4 cellular contexts compared by ENCODE assay signal in the genomic region with DNA sequence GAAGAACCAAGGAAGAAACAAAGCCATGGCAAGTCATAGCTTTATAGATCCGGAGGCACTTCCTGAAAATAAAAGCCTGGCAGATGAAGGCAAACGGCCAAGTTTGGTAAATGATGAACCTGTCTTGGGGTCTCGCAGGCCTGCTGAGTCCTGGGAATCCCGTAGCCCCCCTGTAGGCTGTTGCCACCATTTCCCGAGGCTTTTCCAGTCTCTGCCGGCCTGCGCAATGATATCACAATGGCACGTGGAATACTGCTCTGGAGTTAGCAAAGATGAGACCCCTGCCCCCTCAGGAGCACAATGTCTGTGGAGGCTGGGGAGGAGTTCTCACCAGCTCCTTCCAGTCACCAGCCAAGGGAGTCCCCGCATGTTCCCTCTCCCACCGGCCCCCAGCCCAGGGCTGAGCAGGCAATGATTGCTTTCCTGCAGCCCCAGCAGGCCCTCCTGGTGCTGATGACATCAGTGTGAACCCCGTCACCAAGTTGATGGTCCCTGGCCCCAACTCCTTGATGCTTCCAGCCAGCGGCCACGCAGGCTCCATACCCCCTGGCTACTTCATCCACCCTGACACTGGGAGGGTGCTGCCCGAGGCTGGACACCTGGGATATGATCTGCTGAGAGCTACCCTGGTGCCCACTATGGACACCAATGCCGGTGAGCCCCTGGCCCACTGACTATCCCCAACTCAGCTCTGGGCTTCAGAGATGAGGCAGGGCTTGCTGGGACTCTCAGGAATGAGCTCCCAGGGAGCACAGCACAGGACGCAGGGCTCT.
A peak's percentile ranks its signal among the peaks of the same experiment; 100 is the strongest.
TF ChIP-seq lines count a peak whose summit lies in the region.

No MANE protein-coding gene starts in this region.

TF ChIP-seq in SK-N-SH, 30 proteins besides CTCF, POLR2A, EP300 and RAD21:
- TF ChIP-seq MXI1 (IDR thresholded peaks at IDR 0.05; ENCODE audit: low read depth, low read length) (no peak), SIN3A (IDR thresholded peaks at IDR 0.05; ENCODE audit: borderline replicate concordance, low read depth, low read length) (no peak), RFX5 (IDR thresholded peaks at IDR 0.05; ENCODE audit: low read length) (no peak), ZBTB33 (IDR thresholded peaks at IDR 0.05; ENCODE audit: borderline replicate concordance, low read depth) (no peak)

TF ChIP-seq in SK-N-SH treated with all-trans-retinoic acid at 6 μM for 48 hours, 23 proteins besides CTCF, POLR2A, EP300 and RAD21 (continues in another document):
- no peak for TF ChIP-seq ISL1 (CRISPR knock-in tag; IDR thresholded peaks at IDR 0.05)
- no peak for TF ChIP-seq CSDC2 (CRISPR knock-in tag; IDR thresholded peaks at IDR 0.05)
- TF ChIP-seq ESRRG (CRISPR knock-in tag; IDR thresholded peaks at IDR 0.05) = no peak
- no peak for TF ChIP-seq PPARA (CRISPR knock-in tag; IDR thresholded peaks at IDR 0.05; ENCODE audit: borderline replicate concordance)
- no peak for TF ChIP-seq TOX (CRISPR knock-in tag; IDR thresholded peaks at IDR 0.05; ENCODE audit: borderline replicate concordance)
- no peak for TF ChIP-seq ZNF565 (CRISPR knock-in tag; conservative IDR thresholded peaks at IDR 0.05; ENCODE audit: low read depth)
- no peak for TF ChIP-seq BACH2 (CRISPR knock-in tag; IDR thresholded peaks at IDR 0.05; ENCODE audit: borderline replicate concordance)
- TF ChIP-seq TCF4 (CRISPR knock-in tag; IDR thresholded peaks at IDR 0.05; ENCODE audit: borderline replicate concordance) = no peak
- TF ChIP-seq CSRNP3 (CRISPR knock-in tag; IDR thresholded peaks at IDR 0.05) = no peak
- no peak for TF ChIP-seq GLIS3 (CRISPR knock-in tag; IDR thresholded peaks at IDR 0.05)
- no peak for TF ChIP-seq RARB (CRISPR knock-in tag; IDR thresholded peaks at IDR 0.05)
- no peak for TF ChIP-seq ZC3H10 (CRISPR knock-in tag; IDR thresholded peaks at IDR 0.05)
- TF ChIP-seq CREB5 (CRISPR knock-in tag; IDR thresholded peaks at IDR 0.05; ENCODE audit: low read depth) = no peak
- TF ChIP-seq ARNTL (CRISPR knock-in tag; IDR thresholded peaks at IDR 0.05; ENCODE audit: borderline replicate concordance, low read depth) = no peak

TF ChIP-seq in K562, 482 proteins besides CTCF, POLR2A, EP300 and RAD21:
- TF ChIP-seq TEAD4 (IDR thresholded peaks at IDR 0.05; ENCODE audit: low read length) (no peak), TEAD4 (CRISPR knock-in tag; IDR thresholded peaks at IDR 0.05; ENCODE audit: borderline replicate concordance) (no peak), SPI1 (IDR thresholded peaks at IDR 0.05; ENCODE audit: borderline replicate concordance, low read depth, low read length) (0 out of 2 replicates have a peak, but pooled peaks have one; percentile 9), ZFP91 (CRISPR knock-in tag; IDR thresholded peaks at IDR 0.05) (no peak)

TF ChIP-seq in GM12891, 5 proteins besides CTCF, POLR2A, EP300 and RAD21:
- TF ChIP-seq SPI1 (IDR thresholded peaks at IDR 0.05; ENCODE audit: low read depth, low read length) (no peak), POU2F2 (IDR thresholded peaks at IDR 0.05; ENCODE audit: low read depth, low read length) (no peak), TAF1 (IDR thresholded peaks at IDR 0.05; ENCODE audit: low read depth, low read length) (no peak), PAX5 (IDR thresholded peaks at IDR 0.05; ENCODE audit: insufficient read depth, low read length, severe bottlenecking) (no peak), POLR2AphosphoS5 (IDR thresholded peaks at IDR 0.05; ENCODE audit: low read depth, low read length) (no peak)
